Comparison of ENCODE assay signal across 1 cellular context in the genomic region with DNA sequence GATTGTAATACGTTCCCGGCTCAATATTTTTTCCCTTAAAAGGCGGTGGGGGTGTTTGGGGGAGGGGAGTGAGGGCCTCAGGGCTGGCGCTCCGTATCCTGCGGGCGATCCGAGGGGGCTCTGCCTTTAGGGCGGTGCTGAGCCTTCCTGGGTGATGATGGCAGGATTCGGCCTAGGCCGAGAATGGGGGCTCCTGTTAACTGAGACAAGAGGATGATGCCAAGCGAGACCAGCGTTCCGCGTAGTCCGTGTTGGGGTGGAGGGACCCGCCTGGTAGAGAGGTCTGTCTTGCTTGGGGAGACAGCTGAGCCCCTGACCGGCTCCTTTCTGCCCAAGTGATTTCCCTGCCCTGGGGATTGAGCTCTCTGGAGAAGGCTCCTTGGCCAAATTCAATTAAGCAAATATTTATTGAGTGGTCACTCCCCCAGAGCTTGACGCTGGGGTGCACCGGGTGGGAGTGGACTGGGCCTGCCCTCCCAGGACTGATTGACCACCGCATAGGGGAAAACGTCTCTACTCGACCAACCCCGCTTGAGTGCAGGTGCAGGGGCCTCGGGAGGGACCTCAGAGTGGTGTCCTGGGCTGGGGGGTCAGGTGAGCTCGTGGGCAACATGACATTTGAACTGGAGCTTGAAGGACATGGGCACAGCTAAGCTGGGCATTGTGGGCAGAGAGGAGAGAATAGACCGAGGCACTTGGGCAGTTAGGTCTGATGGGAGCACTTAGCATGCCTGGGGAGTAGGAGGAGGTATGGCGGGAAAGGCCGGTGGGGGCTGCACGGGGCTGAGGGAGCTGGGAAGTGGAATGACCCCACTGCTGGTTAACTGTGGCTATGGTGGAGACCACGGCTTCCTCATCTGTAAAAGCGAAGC.
A peak's percentile ranks its signal among the peaks of the same experiment; 100 is the strongest.
TF ChIP-seq lines count a peak whose summit lies in the region.

No MANE protein-coding gene starts in this region.

TF ChIP-seq in K562, 482 proteins besides CTCF, POLR2A, EP300 and RAD21 (continued from another document and continues in another):
- TF ChIP-seq, protein P1, sequence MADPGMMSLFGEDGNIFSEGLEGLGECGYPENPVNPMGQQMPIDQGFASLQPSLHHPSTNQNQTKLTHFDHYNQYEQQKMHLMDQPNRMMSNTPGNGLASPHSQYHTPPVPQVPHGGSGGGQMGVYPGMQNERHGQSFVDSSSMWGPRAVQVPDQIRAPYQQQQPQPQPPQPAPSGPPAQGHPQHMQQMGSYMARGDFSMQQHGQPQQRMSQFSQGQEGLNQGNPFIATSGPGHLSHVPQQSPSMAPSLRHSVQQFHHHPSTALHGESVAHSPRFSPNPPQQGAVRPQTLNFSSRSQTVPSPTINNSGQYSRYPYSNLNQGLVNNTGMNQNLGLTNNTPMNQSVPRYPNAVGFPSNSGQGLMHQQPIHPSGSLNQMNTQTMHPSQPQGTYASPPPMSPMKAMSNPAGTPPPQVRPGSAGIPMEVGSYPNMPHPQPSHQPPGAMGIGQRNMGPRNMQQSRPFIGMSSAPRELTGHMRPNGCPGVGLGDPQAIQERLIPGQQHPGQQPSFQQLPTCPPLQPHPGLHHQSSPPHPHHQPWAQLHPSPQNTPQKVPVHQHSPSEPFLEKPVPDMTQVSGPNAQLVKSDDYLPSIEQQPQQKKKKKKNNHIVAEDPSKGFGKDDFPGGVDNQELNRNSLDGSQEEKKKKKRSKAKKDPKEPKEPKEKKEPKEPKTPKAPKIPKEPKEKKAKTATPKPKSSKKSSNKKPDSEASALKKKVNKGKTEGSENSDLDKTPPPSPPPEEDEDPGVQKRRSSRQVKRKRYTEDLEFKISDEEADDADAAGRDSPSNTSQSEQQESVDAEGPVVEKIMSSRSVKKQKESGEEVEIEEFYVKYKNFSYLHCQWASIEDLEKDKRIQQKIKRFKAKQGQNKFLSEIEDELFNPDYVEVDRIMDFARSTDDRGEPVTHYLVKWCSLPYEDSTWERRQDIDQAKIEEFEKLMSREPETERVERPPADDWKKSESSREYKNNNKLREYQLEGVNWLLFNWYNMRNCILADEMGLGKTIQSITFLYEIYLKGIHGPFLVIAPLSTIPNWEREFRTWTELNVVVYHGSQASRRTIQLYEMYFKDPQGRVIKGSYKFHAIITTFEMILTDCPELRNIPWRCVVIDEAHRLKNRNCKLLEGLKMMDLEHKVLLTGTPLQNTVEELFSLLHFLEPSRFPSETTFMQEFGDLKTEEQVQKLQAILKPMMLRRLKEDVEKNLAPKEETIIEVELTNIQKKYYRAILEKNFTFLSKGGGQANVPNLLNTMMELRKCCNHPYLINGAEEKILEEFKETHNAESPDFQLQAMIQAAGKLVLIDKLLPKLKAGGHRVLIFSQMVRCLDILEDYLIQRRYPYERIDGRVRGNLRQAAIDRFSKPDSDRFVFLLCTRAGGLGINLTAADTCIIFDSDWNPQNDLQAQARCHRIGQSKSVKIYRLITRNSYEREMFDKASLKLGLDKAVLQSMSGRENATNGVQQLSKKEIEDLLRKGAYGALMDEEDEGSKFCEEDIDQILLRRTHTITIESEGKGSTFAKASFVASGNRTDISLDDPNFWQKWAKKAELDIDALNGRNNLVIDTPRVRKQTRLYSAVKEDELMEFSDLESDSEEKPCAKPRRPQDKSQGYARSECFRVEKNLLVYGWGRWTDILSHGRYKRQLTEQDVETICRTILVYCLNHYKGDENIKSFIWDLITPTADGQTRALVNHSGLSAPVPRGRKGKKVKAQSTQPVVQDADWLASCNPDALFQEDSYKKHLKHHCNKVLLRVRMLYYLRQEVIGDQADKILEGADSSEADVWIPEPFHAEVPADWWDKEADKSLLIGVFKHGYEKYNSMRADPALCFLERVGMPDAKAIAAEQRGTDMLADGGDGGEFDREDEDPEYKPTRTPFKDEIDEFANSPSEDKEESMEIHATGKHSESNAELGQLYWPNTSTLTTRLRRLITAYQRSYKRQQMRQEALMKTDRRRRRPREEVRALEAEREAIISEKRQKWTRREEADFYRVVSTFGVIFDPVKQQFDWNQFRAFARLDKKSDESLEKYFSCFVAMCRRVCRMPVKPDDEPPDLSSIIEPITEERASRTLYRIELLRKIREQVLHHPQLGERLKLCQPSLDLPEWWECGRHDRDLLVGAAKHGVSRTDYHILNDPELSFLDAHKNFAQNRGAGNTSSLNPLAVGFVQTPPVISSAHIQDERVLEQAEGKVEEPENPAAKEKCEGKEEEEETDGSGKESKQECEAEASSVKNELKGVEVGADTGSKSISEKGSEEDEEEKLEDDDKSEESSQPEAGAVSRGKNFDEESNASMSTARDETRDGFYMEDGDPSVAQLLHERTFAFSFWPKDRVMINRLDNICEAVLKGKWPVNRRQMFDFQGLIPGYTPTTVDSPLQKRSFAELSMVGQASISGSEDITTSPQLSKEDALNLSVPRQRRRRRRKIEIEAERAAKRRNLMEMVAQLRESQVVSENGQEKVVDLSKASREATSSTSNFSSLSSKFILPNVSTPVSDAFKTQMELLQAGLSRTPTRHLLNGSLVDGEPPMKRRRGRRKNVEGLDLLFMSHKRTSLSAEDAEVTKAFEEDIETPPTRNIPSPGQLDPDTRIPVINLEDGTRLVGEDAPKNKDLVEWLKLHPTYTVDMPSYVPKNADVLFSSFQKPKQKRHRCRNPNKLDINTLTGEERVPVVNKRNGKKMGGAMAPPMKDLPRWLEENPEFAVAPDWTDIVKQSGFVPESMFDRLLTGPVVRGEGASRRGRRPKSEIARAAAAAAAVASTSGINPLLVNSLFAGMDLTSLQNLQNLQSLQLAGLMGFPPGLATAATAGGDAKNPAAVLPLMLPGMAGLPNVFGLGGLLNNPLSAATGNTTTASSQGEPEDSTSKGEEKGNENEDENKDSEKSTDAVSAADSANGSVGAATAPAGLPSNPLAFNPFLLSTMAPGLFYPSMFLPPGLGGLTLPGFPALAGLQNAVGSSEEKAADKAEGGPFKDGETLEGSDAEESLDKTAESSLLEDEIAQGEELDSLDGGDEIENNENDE (IDR thresholded peaks at IDR 0.05; ENCODE audit: low read depth, low read length), result no peak
- 0 out of 2 replicates have a peak, but pooled peaks have one; percentile 13 for TF ChIP-seq SREBF1 (IDR thresholded peaks at IDR 0.05; ENCODE audit: borderline replicate concordance, low read depth, low read length)
- peak; percentile 83 for TF ChIP-seq PRMT5 (CRISPR knock-in tag; IDR thresholded peaks at IDR 0.05)
- no peak for TF ChIP-seq HMG20A (CRISPR knock-in tag; conservative IDR thresholded peaks at IDR 0.05)
- no peak for TF ChIP-seq PCBP1 (IDR thresholded peaks at IDR 0.05; ENCODE audit: low read depth, low read length, poor library complexity, severe bottlenecking)
- TF ChIP-seq BHLHE40 (IDR thresholded peaks at IDR 0.05; ENCODE audit: low read length), result 0 out of 2 replicates have a peak, but pooled peaks have one; percentile 29
- TF ChIP-seq, protein P2, sequence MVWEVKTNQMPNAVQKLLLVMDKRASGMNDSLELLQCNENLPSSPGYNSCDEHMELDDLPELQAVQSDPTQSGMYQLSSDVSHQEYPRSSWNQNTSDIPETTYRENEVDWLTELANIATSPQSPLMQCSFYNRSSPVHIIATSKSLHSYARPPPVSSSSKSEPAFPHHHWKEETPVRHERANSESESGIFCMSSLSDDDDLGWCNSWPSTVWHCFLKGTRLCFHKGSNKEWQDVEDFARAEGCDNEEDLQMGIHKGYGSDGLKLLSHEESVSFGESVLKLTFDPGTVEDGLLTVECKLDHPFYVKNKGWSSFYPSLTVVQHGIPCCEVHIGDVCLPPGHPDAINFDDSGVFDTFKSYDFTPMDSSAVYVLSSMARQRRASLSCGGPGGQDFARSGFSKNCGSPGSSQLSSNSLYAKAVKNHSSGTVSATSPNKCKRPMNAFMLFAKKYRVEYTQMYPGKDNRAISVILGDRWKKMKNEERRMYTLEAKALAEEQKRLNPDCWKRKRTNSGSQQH (CRISPR knock-in tag; IDR thresholded peaks at IDR 0.05), result no peak
- TF ChIP-seq BMI1 (IDR thresholded peaks at IDR 0.05; ENCODE audit: low read length), result no peak
- TF ChIP-seq, protein P3, sequence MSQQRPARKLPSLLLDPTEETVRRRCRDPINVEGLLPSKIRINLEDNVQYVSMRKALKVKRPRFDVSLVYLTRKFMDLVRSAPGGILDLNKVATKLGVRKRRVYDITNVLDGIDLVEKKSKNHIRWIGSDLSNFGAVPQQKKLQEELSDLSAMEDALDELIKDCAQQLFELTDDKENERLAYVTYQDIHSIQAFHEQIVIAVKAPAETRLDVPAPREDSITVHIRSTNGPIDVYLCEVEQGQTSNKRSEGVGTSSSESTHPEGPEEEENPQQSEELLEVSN (IDR thresholded peaks at IDR 0.05; ENCODE audit: borderline replicate concordance in 1 of 2, extremely low read depth in 1 of 2, insufficient read depth in 1 of 2, insufficient read length in 1 of 2, low read depth in 1 of 2, low read length in 1 of 2, poor library complexity in 1 of 2, severe bottlenecking in 1 of 2), result peak in 1 of 2 experiments; percentile 17
- TF ChIP-seq FOXA3 (CRISPR knock-in tag; conservative IDR thresholded peaks at IDR 0.05 in 1 of 2, IDR thresholded peaks at IDR 0.05 in 1 of 2), result no peak
- TF ChIP-seq, protein P4, sequence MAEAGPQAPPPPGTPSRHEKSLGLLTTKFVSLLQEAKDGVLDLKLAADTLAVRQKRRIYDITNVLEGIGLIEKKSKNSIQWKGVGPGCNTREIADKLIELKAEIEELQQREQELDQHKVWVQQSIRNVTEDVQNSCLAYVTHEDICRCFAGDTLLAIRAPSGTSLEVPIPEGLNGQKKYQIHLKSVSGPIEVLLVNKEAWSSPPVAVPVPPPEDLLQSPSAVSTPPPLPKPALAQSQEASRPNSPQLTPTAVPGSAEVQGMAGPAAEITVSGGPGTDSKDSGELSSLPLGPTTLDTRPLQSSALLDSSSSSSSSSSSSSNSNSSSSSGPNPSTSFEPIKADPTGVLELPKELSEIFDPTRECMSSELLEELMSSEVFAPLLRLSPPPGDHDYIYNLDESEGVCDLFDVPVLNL (CRISPR knock-in tag; IDR thresholded peaks at IDR 0.05; ENCODE audit: low read depth), result no peak
- no peak for TF ChIP-seq ESRRA (IDR thresholded peaks at IDR 0.05; ENCODE audit: borderline replicate concordance, low read depth)
- TF ChIP-seq ZBTB7A (IDR thresholded peaks at IDR 0.05; ENCODE audit: borderline replicate concordance, control insufficient read depth, low read depth, low read length), result no peak
- no peak for TF ChIP-seq POLR2B (IDR thresholded peaks at IDR 0.05; ENCODE audit: low read depth, partially characterized antibody)
- TF ChIP-seq, protein P5, sequence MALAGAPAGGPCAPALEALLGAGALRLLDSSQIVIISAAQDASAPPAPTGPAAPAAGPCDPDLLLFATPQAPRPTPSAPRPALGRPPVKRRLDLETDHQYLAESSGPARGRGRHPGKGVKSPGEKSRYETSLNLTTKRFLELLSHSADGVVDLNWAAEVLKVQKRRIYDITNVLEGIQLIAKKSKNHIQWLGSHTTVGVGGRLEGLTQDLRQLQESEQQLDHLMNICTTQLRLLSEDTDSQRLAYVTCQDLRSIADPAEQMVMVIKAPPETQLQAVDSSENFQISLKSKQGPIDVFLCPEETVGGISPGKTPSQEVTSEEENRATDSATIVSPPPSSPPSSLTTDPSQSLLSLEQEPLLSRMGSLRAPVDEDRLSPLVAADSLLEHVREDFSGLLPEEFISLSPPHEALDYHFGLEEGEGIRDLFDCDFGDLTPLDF (CRISPR knock-in tag; IDR thresholded peaks at IDR 0.05), result peak; percentile 20; the same call in 1 of the 2 replicates
- TF ChIP-seq, protein P6, sequence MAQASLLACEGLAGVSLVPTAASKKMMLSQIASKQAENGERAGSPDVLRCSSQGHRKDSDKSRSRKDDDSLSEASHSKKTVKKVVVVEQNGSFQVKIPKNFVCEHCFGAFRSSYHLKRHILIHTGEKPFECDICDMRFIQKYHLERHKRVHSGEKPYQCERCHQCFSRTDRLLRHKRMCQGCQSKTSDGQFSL (CRISPR knock-in tag; IDR thresholded peaks at IDR 0.05), result no peak
- TF ChIP-seq, protein P6 (tag; IDR thresholded peaks at IDR 0.05), result no peak
- no peak for TF ChIP-seq ZC3H8 (IDR thresholded peaks at IDR 0.05)
- TF ChIP-seq ATF1 (CRISPR knock-in tag; IDR thresholded peaks at IDR 0.05), result no peak; the same call in 1 of the 2 replicates
- TF ChIP-seq ATF1 (tag; IDR thresholded peaks at IDR 0.05), result no peak
- no peak for TF ChIP-seq BRD4 (IDR thresholded peaks at IDR 0.05)
- TF ChIP-seq MIER1 (IDR thresholded peaks at IDR 0.05; ENCODE audit: low read depth), result no peak
- TF ChIP-seq BACH1 (tag; IDR thresholded peaks at IDR 0.05), result no peak
- TF ChIP-seq BRF1 (IDR thresholded peaks at IDR 0.05; ENCODE audit: borderline replicate concordance, extremely low read depth, insufficient read length), result no peak
- no peak for TF ChIP-seq GATAD2B (IDR thresholded peaks at IDR 0.05; ENCODE audit: borderline replicate concordance)
- no peak for TF ChIP-seq TARDBP (IDR thresholded peaks at IDR 0.05)
- TF ChIP-seq ZNF274 (IDR thresholded peaks at IDR 0.05; ENCODE audit: borderline replicate concordance, low read depth, low read length), result no peak
- TF ChIP-seq ZBED1 (IDR thresholded peaks at IDR 0.05), result no peak; the same call in 1 of the 2 replicates
- TF ChIP-seq SPI1 (IDR thresholded peaks at IDR 0.05; ENCODE audit: borderline replicate concordance, low read depth, low read length), result 0 out of 2 replicates have a peak, but pooled peaks have one; percentile 10
- TF ChIP-seq, protein P7, sequence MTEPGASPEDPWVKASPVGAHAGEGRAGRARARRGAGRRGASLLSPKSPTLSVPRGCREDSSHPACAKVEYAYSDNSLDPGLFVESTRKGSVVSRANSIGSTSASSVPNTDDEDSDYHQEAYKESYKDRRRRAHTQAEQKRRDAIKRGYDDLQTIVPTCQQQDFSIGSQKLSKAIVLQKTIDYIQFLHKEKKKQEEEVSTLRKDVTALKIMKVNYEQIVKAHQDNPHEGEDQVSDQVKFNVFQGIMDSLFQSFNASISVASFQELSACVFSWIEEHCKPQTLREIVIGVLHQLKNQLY (CRISPR knock-in tag; conservative IDR thresholded peaks at IDR 0.05), result peak in 1 of 2 experiments; percentile 74; a peak in 1 of 4 replicates
- TF ChIP-seq, protein P8, sequence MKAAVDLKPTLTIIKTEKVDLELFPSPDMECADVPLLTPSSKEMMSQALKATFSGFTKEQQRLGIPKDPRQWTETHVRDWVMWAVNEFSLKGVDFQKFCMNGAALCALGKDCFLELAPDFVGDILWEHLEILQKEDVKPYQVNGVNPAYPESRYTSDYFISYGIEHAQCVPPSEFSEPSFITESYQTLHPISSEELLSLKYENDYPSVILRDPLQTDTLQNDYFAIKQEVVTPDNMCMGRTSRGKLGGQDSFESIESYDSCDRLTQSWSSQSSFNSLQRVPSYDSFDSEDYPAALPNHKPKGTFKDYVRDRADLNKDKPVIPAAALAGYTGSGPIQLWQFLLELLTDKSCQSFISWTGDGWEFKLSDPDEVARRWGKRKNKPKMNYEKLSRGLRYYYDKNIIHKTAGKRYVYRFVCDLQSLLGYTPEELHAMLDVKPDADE (conservative IDR thresholded peaks at IDR 0.05; ENCODE audit: control insufficient read depth, low read depth, low read length), result no peak
- TF ChIP-seq GTF2F1 (IDR thresholded peaks at IDR 0.05; ENCODE audit: low read depth, low read length), result no peak; the same call in 1 of the 2 replicates
- no peak for TF ChIP-seq ETS2 (tag; IDR thresholded peaks at IDR 0.05; ENCODE audit: borderline replicate concordance, poor library complexity, severe bottlenecking)
